ENCODE assay signal across 9 cellular contexts in genomic region chrX:155069414-155069813, GRCh38. TPM values are rescaled to one million over a fixed set of nuclear protein-coding genes. Genes with fewer than 3 reads are reported as not detected.
A peak's percentile ranks its signal among the peaks of the same experiment; 100 is the strongest.
DNase-seq lines count a peak whose midpoint lies in the region; ATAC-seq and TF ChIP-seq lines count a peak whose summit lies in the region.
"Had no signal": no experiment of that assay in that cellular context is flagged by ENCODE, and none has a peak within 500 bp of the region (broad histone marks: within the 10 kb centered on the region; RNA-seq: fewer than 3 reads in every experiment).

No MANE protein-coding gene starts in this region.

- H3K27ac Mint-ChIP-seq in H9, result no peak overlapping the region
- H3K27ac Mint-ChIP-seq in activated naive CD8-positive, alpha-beta T cell treated with anti-CD3 and anti-CD28 coated beads, Interleukin-2, amount 10 ng/mL, durations not matched to agents 7 days and 5 days, result no peak overlapping the region

- H2BK5ac ChIP-seq in H9 (ENCODE audit: insufficient read length, low read length), result no peak overlapping the region

- H3K4me2 ChIP-seq in H9 (ENCODE audit: insufficient read depth, insufficient read length, low read length), result peak overlapping the region; percentile 88

- no peaks in the 10 kb centered on the region for H3K79me2 ChIP-seq in H9 (ENCODE audit: insufficient read depth, low read length)

- WGBS in H9 (ENCODE audit: extremely low coverage, insufficient read length, low lambda C conversion rate), result no CpG with 5 or more reads among the region's 1 CpG

- peaks cover 17 to 20% (median 19%) of the 10 kb centered on the region in 3 experiments for H3K36me3 Mint-ChIP-seq in H9 (ENCODE audit: insufficient read depth in 1 of 3, low read depth in 3 of 3)
- peaks cover 5% of the 10 kb centered on the region for H3K36me3 Mint-ChIP-seq in activated naive CD8-positive, alpha-beta T cell treated with anti-CD3 and anti-CD28 coated beads, Interleukin-2, amount 10 ng/mL, durations not matched to agents 7 days and 5 days

- H3T11ph ChIP-seq in H9 (ENCODE audit: low read length), result no peak overlapping the region

- intact Hi-C loops in A673 (cut with micrococcal nuclease; ENCODE audit: unreplicated experiment), result no loop called here

- H3K4me3 ChIP-seq in A673 (ENCODE audit: low read depth, low read length, poor library complexity, severe bottlenecking) (peak overlapping the region; percentile 77), kidney epithelial cell (ENCODE audit: low read depth, low read length) (peak overlapping the region; percentile 10)

- no peak overlapping the region for H4K5ac ChIP-seq in H9 (ENCODE audit: insufficient read length, low read depth, low read length)

- H2BK20ac ChIP-seq in H9 (ENCODE audit: low read depth, low read length, poor library complexity, severe bottlenecking), result no peak overlapping the region

- no peak overlapping the region for H3K18ac ChIP-seq in H9 (ENCODE audit: insufficient read length, low read depth, low read length)

- H3K4me1 ChIP-seq in A673 (ENCODE audit: insufficient read depth, low read length, poor library complexity, severe bottlenecking), result peaks cover 9% of the 10 kb centered on the region
- no peaks in the 10 kb centered on the region for H3K4me1 ChIP-seq in H9 (ENCODE audit: insufficient read depth, low read length)

- peaks cover 5% of the 10 kb centered on the region for H3K23me2 ChIP-seq in H9 (ENCODE audit: insufficient read length, low read depth, low read length, poor library complexity, severe bottlenecking)

- peaks cover 8 to 15% of the 10 kb centered on the region in 2 experiments; a peak in 2 of 4 replicates for H3K4me1 Mint-ChIP-seq in H9
- peaks cover 33% of the 10 kb centered on the region for H3K4me1 Mint-ChIP-seq in activated naive CD8-positive, alpha-beta T cell treated with anti-CD3 and anti-CD28 coated beads, Interleukin-2, amount 10 ng/mL, durations not matched to agents 7 days and 5 days

- peak overlapping the region; percentile 78 to 80; a peak in 4 of 5 replicates for H3K4me3 Mint-ChIP-seq in H9
- peak overlapping the region; percentile 91 for H3K4me3 Mint-ChIP-seq in activated naive CD8-positive, alpha-beta T cell treated with anti-CD3 and anti-CD28 coated beads, Interleukin-2, amount 10 ng/mL, durations not matched to agents 7 days and 5 days

- no peak overlapping the region for H3K27ac ChIP-seq in A673 (ENCODE audit: low read depth, low read length, poor library complexity, severe bottlenecking)
- no peak overlapping the region for H3K27ac ChIP-seq in H9 (ENCODE audit: insufficient read length, low read depth, low read length)

- H2AK5ac ChIP-seq in H9 (ENCODE audit: insufficient read length, low read length), result no peak overlapping the region

- no peaks in the 10 kb centered on the region for H3K27me3 ChIP-seq in A673 (replicated peaks; ENCODE audit: insufficient read depth, low read depth, low read length, poor library complexity)
- no peaks in the 10 kb centered on the region for H3K27me3 ChIP-seq in H9 (ENCODE audit: insufficient read depth, low read length)
- no peaks in the 10 kb centered on the region for H3K27me3 ChIP-seq in kidney epithelial cell (ENCODE audit: control insufficient read depth, insufficient read depth, low read length)

- POLR2A ChIA-PET in A673 (lab: Charles Lee; ENCODE audit: low non-redundant PET), result no interaction called here
- POLR2A ChIA-PET in activated naive CD8-positive, alpha-beta T cell treated with anti-CD3 and anti-CD28 coated beads, Interleukin-2, amount 10 ng/mL, durations not matched to agents 7 days and 5 days (lab: Charles Lee), result no interaction called here

- no peak overlapping the region for H2BK120ac ChIP-seq in H9 (ENCODE audit: low read depth, low read length, poor library complexity, severe bottlenecking)

- no peak overlapping the region for H4K91ac ChIP-seq in H9 (ENCODE audit: insufficient read length, low read depth, low read length)

- ATAC-seq in activated naive CD8-positive, alpha-beta T cell treated with anti-CD3 and anti-CD28 coated beads, Interleukin-2, amount 10 ng/mL, durations not matched to agents 7 days and 5 days (ENCODE audit: low read depth), result no peak

- no peak overlapping the region for H4K8ac ChIP-seq in H9 (replicated peaks; ENCODE audit: insufficient read length, low read depth, low read length)

- H3K36me3 ChIP-seq in A673 (ENCODE audit: insufficient read depth, low read length, poor library complexity, severe bottlenecking) (peaks cover 6% of the 10 kb centered on the region), kidney epithelial cell (ENCODE audit: control insufficient read depth, insufficient read depth, low read length) (no peaks in the 10 kb centered on the region)

- H3K14ac ChIP-seq in H9 (ENCODE audit: insufficient read depth, low read length), result no peak overlapping the region

- no peak overlapping the region for H3K9ac ChIP-seq in H9 (ENCODE audit: extremely low read depth, insufficient read length, low read length)

- no peak overlapping the region for H3K56ac ChIP-seq in H9 (ENCODE audit: insufficient read length, low read depth, low read length)

- no peak overlapping the region for H2BK15ac ChIP-seq in H9 (ENCODE audit: low read depth, low read length)

- no peak for TF ChIP-seq CTCF in A673 (conservative IDR thresholded peaks at IDR 0.05; ENCODE audit: low read depth, low read length)
- TF ChIP-seq CTCF in H9 (conservative IDR thresholded peaks at IDR 0.05), result no peak
- no peak for TF ChIP-seq CTCF in kidney epithelial cell (IDR thresholded peaks at IDR 0.05; ENCODE audit: insufficient read depth, low read length, poor library complexity, severe bottlenecking)

- H3K9me3 ChIP-seq in A673 (ENCODE audit: low read depth, low read length, poor library complexity, severe bottlenecking) (no peaks in the 10 kb centered on the region), H9 (ENCODE audit: control insufficient read depth, low read depth, low read length) (peaks cover 49% of the 10 kb centered on the region)

- no peaks in the 10 kb centered on the region for H4K20me1 ChIP-seq in H9 (ENCODE audit: control insufficient read depth, insufficient read depth, insufficient read length)

- H3K79me1 ChIP-seq in H9 (ENCODE audit: insufficient read depth, low read depth, low read length, poor library complexity, severe bottlenecking), result no peaks in the 10 kb centered on the region

- H3K4ac ChIP-seq in H9 (ENCODE audit: low read depth, low read length), result no peak overlapping the region

- no peak overlapping the region for H2AFZ ChIP-seq in H9 (ENCODE audit: low read length)

- H3K23ac ChIP-seq in H9 (ENCODE audit: insufficient read length, low read depth, low read length), result no peak overlapping the region

- CTCF ChIA-PET in A673 (lab: Charles Lee), result interaction anchor here (0.6 kb wide), 1 partner anchor 43 kb away, joined by 6 read pairs; the partner anchor contains the start of gene FUNDC2

- no TSS peak for BruUV-seq in A673 (replicated peaks; lab: Mats Ljungman, UMichigan)

- H3K9me3 Mint-ChIP-seq in H9, result peaks cover 65 to 68% of the 10 kb centered on the region in 2 experiments
- no peaks in the 10 kb centered on the region for H3K9me3 Mint-ChIP-seq in activated naive CD8-positive, alpha-beta T cell treated with anti-CD3 and anti-CD28 coated beads, Interleukin-2, amount 10 ng/mL, durations not matched to agents 7 days and 5 days

- no peaks in the 10 kb centered on the region for H3K27me3 Mint-ChIP-seq in H9 (ENCODE audit: low read depth)
- H3K27me3 Mint-ChIP-seq in activated naive CD8-positive, alpha-beta T cell treated with anti-CD3 and anti-CD28 coated beads, Interleukin-2, amount 10 ng/mL, durations not matched to agents 7 days and 5 days, result no peaks in the 10 kb centered on the region

- DNase-seq in A673 (ENCODE audit: low spot score) (no peak), H9 (no peak), kidney epithelial cell (ENCODE audit: low read depth) (no peak), NCI-H774 (lab: John Stamatoyannopoulos, UW) (no peak), activated gamma-delta T cell treated with Interleukin-2 at 50 U/mL for 16 hours (no peak), NCI-H146 (lab: John Stamatoyannopoulos, UW) (no peak), hippocampal formation (lab: John Stamatoyannopoulos, UW) (no peak)
- no peak for DNase-seq in activated naive CD8-positive, alpha-beta T cell treated with anti-CD3 and anti-CD28 coated beads, Interleukin-2, amount 10 ng/mL, durations not matched to agents 7 days and 5 days
- DNase-seq: occipital lobe had no signal

- H2BK12ac ChIP-seq in H9 (ENCODE audit: insufficient read length, low read depth, low read length), result no peak overlapping the region

RNA-seq across cellular contexts. Expression of gene CMC4, which starts 1.5 kb away (rescaled TPM):
- total RNA-seq in A673 (2021), result 5.9 and 6.4 TPM in 2 replicates
- 6.2 and 7.2 TPM in 2 replicates for total RNA-seq in H9 (2021)
- total RNA-seq in activated naive CD8-positive, alpha-beta T cell treated with anti-CD3 and anti-CD28 coated beads, Interleukin-2, amount 10 ng/mL, durations not matched to agents 7 days and 5 days, result 1 to 10 TPM; 6.7 to 7.5 TPM
- total RNA-seq in kidney epithelial cell, result 10.5 and 12.2 TPM in 2 replicates

RNA-seq across cellular contexts. Expression of gene MTCP1, which starts 1.5 kb away (rescaled TPM):
- total RNA-seq in A673 (2021) (19.8 and 21.0 TPM in 2 replicates), H9 (2021) (14.3 and 21.4 TPM in 2 replicates), kidney epithelial cell (0.27 and 1.1 TPM in 2 replicates)
- 10 to 100 TPM; 24.5 TPM for total RNA-seq in activated naive CD8-positive, alpha-beta T cell treated with anti-CD3 and anti-CD28 coated beads, Interleukin-2, amount 10 ng/mL, durations not matched to agents 7 days and 5 days

RNA-seq across cellular contexts. Expression of gene BRCC3, which starts 1.9 kb away (rescaled TPM):
- total RNA-seq in A673 (2021) (25.7 TPM in 2 replicates), H9 (2021) (27.3 and 29.1 TPM in 2 replicates), kidney epithelial cell (10.8 and 11.8 TPM in 2 replicates)
- total RNA-seq in activated naive CD8-positive, alpha-beta T cell treated with anti-CD3 and anti-CD28 coated beads, Interleukin-2, amount 10 ng/mL, durations not matched to agents 7 days and 5 days, result 10 to 100 TPM; 25.0 to 26.0 TPM

RNA-seq across cellular contexts. Expression of gene FUNDC2, which starts 42.8 kb away (rescaled TPM):
- 78.1 and 84.6 TPM in 2 replicates for total RNA-seq in A673 (2021)
- total RNA-seq in H9 (2021), result 57.9 and 62.1 TPM in 2 replicates
- total RNA-seq in activated naive CD8-positive, alpha-beta T cell treated with anti-CD3 and anti-CD28 coated beads, Interleukin-2, amount 10 ng/mL, durations not matched to agents 7 days and 5 days, result 10 to 100 TPM; 44.3 to 47.4 TPM
- total RNA-seq in kidney epithelial cell, result 29.9 and 43.7 TPM in 2 replicates

RNA-seq across cellular contexts. Expression of gene F8, which starts 46.9 kb away (rescaled TPM):
- total RNA-seq in A673 (2021) (1.1 and 1.9 TPM in 2 replicates), H9 (2021) (3.1 and 3.4 TPM in 2 replicates), kidney epithelial cell (3.1 and 3.3 TPM in 2 replicates)
- 1 to 10 TPM; 6.8 to 7.8 TPM for total RNA-seq in activated naive CD8-positive, alpha-beta T cell treated with anti-CD3 and anti-CD28 coated beads, Interleukin-2, amount 10 ng/mL, durations not matched to agents 7 days and 5 days
